Comparison of ENCODE assay signal across 30 cellular contexts in the genomic region with DNA sequence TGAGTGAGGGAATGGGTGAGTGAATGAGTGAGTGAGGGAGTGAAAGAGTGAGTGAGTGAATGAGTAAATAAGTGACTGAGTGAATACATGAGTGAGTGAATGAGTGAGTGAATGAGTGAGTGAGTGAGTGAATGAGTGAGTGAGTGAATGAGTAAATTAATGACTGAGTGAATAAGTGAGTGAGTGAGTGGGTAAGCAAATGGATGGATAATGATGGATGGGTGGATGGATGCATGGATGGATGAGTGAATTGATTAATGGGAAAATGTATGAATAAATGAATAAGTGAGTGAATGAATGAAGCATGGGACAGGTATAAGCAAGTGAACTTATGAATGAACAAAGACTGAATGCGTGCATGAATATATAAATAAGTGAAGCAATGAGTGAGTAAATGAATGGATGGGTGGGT. TPM values are rescaled to one million over a fixed set of nuclear protein-coding genes. Genes with fewer than 3 reads are reported as not detected.
"Had no signal": no experiment of that assay in that cellular context is flagged by ENCODE, and none has a peak within 500 bp of the region (broad histone marks: within the 10 kb centered on the region; RNA-seq: fewer than 3 reads in every experiment).

No MANE protein-coding gene starts in this region.

- H3K4me1 ChIP-seq: adrenal gland, breast epithelium, SJSA1 had no signal

- ATAC-seq: activated T-cell treated with anti-CD3 and anti-CD28 coated beads, Interleukin-2, amount 50 U/mL, for 72 hours; activated T-helper 17 cell treated with anti-CD3 and anti-CD28 coated beads, Interleukin-2, amount 50 U/mL, for 72 hours; body of pancreas; Panc1 had no signal

- DNase-seq: activated CD4-positive, alpha-beta T cell treated with anti-CD3 and anti-CD28 coated beads, Interleukin-2, amount 10 ng/mL, durations not matched to agents 24 days and 14 days; activated CD4-positive, alpha-beta T cell treated with anti-CD3 and anti-CD28 coated beads, Interleukin-2, amount 50 U/mL, for 4 hours; activated effector memory CD4-positive, alpha-beta T cell treated with anti-CD3 and anti-CD28 coated beads, Interleukin-2, amount 50 U/mL, for 16 hours; activated naive CD4-positive, alpha-beta T cell treated with Interleukin-2 at 50 U/mL for 16 hours; activated T-cell treated with anti-CD3 and anti-CD28 coated beads, Interleukin-2, amount 50 U/mL, for 1 hour; activated T-cell treated with anti-CD3 and anti-CD28 coated beads, Interleukin-2, amount 50 U/mL, for 72 hours; adrenal gland; body of pancreas; NCI-H1092 treated with DMSO at 0.1 percent for 48 hours; NCI-H187 treated with DMSO at 0.1 percent for 48 hours; NCI-H2081; NCI-H345; NCI-H524 treated with DMSO at 0.1 percent for 48 hours; SHP77 treated with DMSO at 0.1 percent for 48 hours; SK-N-SH had no signal

- H3K9me3 Mint-ChIP-seq: activated CD4-positive, alpha-beta T cell treated with anti-CD3 and anti-CD28 coated beads, Interleukin-2, amount 10 ng/mL, durations not matched to agents 24 days and 14 days; activated CD8-positive, alpha-beta T cell treated with anti-CD3 and anti-CD28 coated beads for 36 hours; activated naive CD4-positive, alpha-beta T cell treated with anti-CD3 and anti-CD28 coated beads, Interleukin-2, amount 50 U/mL, for 24 hours; activated T-cell treated with anti-CD3 and anti-CD28 coated beads, Interleukin-2, amount 50 U/mL, for 72 hours; activated T-helper 17 cell treated with anti-CD3 and anti-CD28 coated beads, Interleukin-2, amount 50 U/mL, for 72 hours; T-helper 1 cell treated with Interleukin-12 subunit alpha and Interleukin-12 subunit beta and Interleukin-4 antibody, amounts not matched to agents 30 μg/mL and 1 μg/mL, for 36 hours had no signal

- H3K4me2 ChIP-seq: SK-N-SH had no signal

- H3K4me3 Mint-ChIP-seq: activated CD4-positive, alpha-beta T cell treated with anti-CD3 and anti-CD28 coated beads, Interleukin-2, amount 10 ng/mL, durations not matched to agents 24 days and 14 days; activated CD8-positive, alpha-beta T cell treated with anti-CD3 and anti-CD28 coated beads for 36 hours; activated naive CD4-positive, alpha-beta T cell treated with anti-CD3 and anti-CD28 coated beads, Interleukin-2, amount 50 U/mL, for 24 hours; activated T-cell treated with anti-CD3 and anti-CD28 coated beads, Interleukin-2, amount 50 U/mL, for 72 hours; activated T-helper 17 cell treated with anti-CD3 and anti-CD28 coated beads, Interleukin-2, amount 50 U/mL, for 72 hours; T-helper 1 cell treated with Interleukin-12 subunit alpha and Interleukin-12 subunit beta and Interleukin-4 antibody, amounts not matched to agents 30 μg/mL and 1 μg/mL, for 36 hours; T-helper 2 cell treated with Interferon-gamma antibody and Interleukin-4, amounts not matched to agents 5 μg/mL and 100 μg/mL, for 36 hours had no signal

- H3K27ac ChIP-seq: adrenal gland, body of pancreas, breast epithelium, SJSA1 had no signal

- H3K36me3 Mint-ChIP-seq: activated naive CD4-positive, alpha-beta T cell treated with anti-CD3 and anti-CD28 coated beads, Interleukin-2, amount 50 U/mL, for 24 hours had no signal

- H3K9me3 ChIP-seq: adrenal gland, body of pancreas, breast epithelium, SK-N-SH had no signal

- H3K27ac Mint-ChIP-seq: activated CD4-positive, alpha-beta T cell treated with anti-CD3 and anti-CD28 coated beads, Interleukin-2, amount 10 ng/mL, durations not matched to agents 24 days and 14 days; activated CD8-positive, alpha-beta T cell treated with anti-CD3 and anti-CD28 coated beads for 36 hours; activated naive CD4-positive, alpha-beta T cell treated with anti-CD3 and anti-CD28 coated beads, Interleukin-2, amount 50 U/mL, for 24 hours; activated T-cell treated with anti-CD3 and anti-CD28 coated beads, Interleukin-2, amount 50 U/mL, for 72 hours; activated T-helper 17 cell treated with anti-CD3 and anti-CD28 coated beads, Interleukin-2, amount 50 U/mL, for 72 hours; T-helper 1 cell treated with Interleukin-12 subunit alpha and Interleukin-12 subunit beta and Interleukin-4 antibody, amounts not matched to agents 30 μg/mL and 1 μg/mL, for 36 hours; T-helper 2 cell treated with Interferon-gamma antibody and Interleukin-4, amounts not matched to agents 5 μg/mL and 100 μg/mL, for 36 hours had no signal

- H3K4me1 Mint-ChIP-seq: activated naive CD4-positive, alpha-beta T cell treated with anti-CD3 and anti-CD28 coated beads, Interleukin-2, amount 50 U/mL, for 24 hours; activated T-helper 17 cell treated with anti-CD3 and anti-CD28 coated beads, Interleukin-2, amount 50 U/mL, for 72 hours had no signal

- H3K4me3 ChIP-seq: adrenal gland, body of pancreas, breast epithelium, SJSA1 had no signal

- H3K36me3 ChIP-seq: adrenal gland, breast epithelium had no signal

- FAIRE-seq: astrocyte, TTC549 had no signal

- H3K27me3 ChIP-seq: adrenal gland, body of pancreas, breast epithelium, SJSA1 had no signal

- H3K9ac ChIP-seq: SK-N-SH had no signal

- H3K27me3 Mint-ChIP-seq: activated CD4-positive, alpha-beta T cell treated with anti-CD3 and anti-CD28 coated beads, Interleukin-2, amount 10 ng/mL, durations not matched to agents 24 days and 14 days had no signal

RNA-seq across cellular contexts. Expression of gene TMEM114, which starts 25.4 kb away (rescaled TPM):
- total RNA-seq: activated CD4-positive, alpha-beta T cell treated with anti-CD3 and anti-CD28 coated beads, Interleukin-2, amount 10 ng/mL, durations not matched to agents 24 days and 14 days; activated CD8-positive, alpha-beta memory T cell treated with anti-CD3 and anti-CD28 coated beads for 36 hours; activated CD8-positive, alpha-beta T cell treated with anti-CD3 and anti-CD28 coated beads for 36 hours; activated T-cell treated with anti-CD3 and anti-CD28 coated beads, Interleukin-2, amount 50 U/mL, for 72 hours; activated T-helper 17 cell treated with anti-CD3 and anti-CD28 coated beads, Interleukin-2, amount 50 U/mL, for 72 hours; adrenal gland; astrocyte; body of pancreas; breast epithelium; cardiac septum; M059J; NCI-H460; RPMI7951; SJSA1 had no signal
- polyA plus RNA-seq: SK-N-SH had no signal
